Comparison of ENCODE assay signal across 24 cellular contexts in the genomic region with DNA sequence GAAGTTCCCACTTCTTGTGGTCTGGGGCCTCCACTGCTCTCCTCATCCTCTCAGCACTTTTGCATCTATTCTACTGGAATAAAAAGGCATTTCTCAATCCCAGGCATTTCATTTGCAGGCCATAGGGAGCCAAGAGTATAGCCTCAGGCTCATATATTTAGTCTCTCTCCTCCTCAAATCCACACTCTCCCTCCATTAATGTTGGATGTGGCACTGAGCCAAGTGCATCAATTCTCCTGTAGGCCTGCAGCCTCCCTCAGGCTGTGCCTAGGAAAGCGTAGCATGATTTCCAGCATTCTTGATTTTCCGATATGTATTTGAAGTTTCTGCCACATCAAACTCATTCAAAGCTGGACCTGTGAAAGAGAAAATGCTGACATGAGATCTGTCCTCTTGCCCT.
"Had no signal": no experiment of that assay in that cellular context is flagged by ENCODE, and none has a peak within 500 bp of the region (broad histone marks: within the 10 kb centered on the region; RNA-seq: fewer than 3 reads in every experiment).

No MANE protein-coding gene starts in this region.

- H3K4me1 Mint-ChIP-seq: activated naive CD8-positive, alpha-beta T cell treated with anti-CD3 and anti-CD28 coated beads for 36 hours; immature natural killer cell; naive thymus-derived CD8-positive, alpha-beta T cell; neural progenitor cell had no signal

- H3K9me3 Mint-ChIP-seq: activated naive CD8-positive, alpha-beta T cell treated with anti-CD3 and anti-CD28 coated beads for 36 hours; activated T-cell treated with anti-CD3 and anti-CD28 coated beads, Interleukin-2, amount 50 U/mL, for 4 hours; type B pancreatic cell had no signal

- H3K79me2 ChIP-seq: hepatocyte had no signal

- H3K27me3 Mint-ChIP-seq: type B pancreatic cell had no signal

- H3K36me3 Mint-ChIP-seq: activated naive CD8-positive, alpha-beta T cell treated with anti-CD3 and anti-CD28 coated beads for 36 hours; immature natural killer cell; mesothelial cell of epicardium; naive thymus-derived CD8-positive, alpha-beta T cell; type B pancreatic cell had no signal

- DNase-seq: activated CD4-positive, CD25-positive, alpha-beta regulatory T cell treated with anti-CD3 and anti-CD28 coated beads, Interleukin-2, amount 50 U/mL, for 72 hours; activated CD8-positive, alpha-beta memory T cell treated with anti-CD3 and anti-CD28 coated beads, Interleukin-2, amount 50 U/mL, for 48 hours; activated naive CD4-positive, alpha-beta T cell treated with Interleukin-2 at 50 U/mL for 16 hours; activated naive CD8-positive, alpha-beta T cell treated with anti-CD3 and anti-CD28 coated beads for 36 hours; activated T-cell treated with anti-CD3 and anti-CD28 coated beads, Interleukin-2, amount 50 U/mL, for 4 hours; central memory CD4-positive, alpha-beta T cell; effector memory CD4-positive, alpha-beta T cell; glutamatergic neuron; immature natural killer cell; left lung; naive thymus-derived CD8-positive, alpha-beta T cell; posterior cingulate gyrus; sigmoid colon; stimulated activated CD4-positive, alpha-beta T cell treated with anti-CD3 and anti-CD28 coated beads, Interleukin-15, amount 100 ng/mL, for 24 hours; stimulated activated naive CD4-positive, alpha-beta T cell had no signal

- H3K27me3 ChIP-seq: hepatocyte, left lung, neural progenitor cell, sigmoid colon, vagina had no signal

- H2AFZ ChIP-seq: hepatocyte, neural progenitor cell had no signal

- H3K36me3 ChIP-seq: left lung, neural progenitor cell, sigmoid colon, thoracic aorta, vagina had no signal

- H3K4me3 ChIP-seq: hepatocyte, left lung, neural progenitor cell, sigmoid colon, smooth muscle cell, thoracic aorta, vagina had no signal

- H3K4me2 ChIP-seq: hepatocyte, neural progenitor cell, smooth muscle cell had no signal

- H3K4me3 Mint-ChIP-seq: activated naive CD8-positive, alpha-beta T cell treated with anti-CD3 and anti-CD28 coated beads for 36 hours; activated T-cell treated with anti-CD3 and anti-CD28 coated beads, Interleukin-2, amount 50 U/mL, for 4 hours; immature natural killer cell; mesothelial cell of epicardium; naive thymus-derived CD8-positive, alpha-beta T cell; neural progenitor cell; type B pancreatic cell had no signal

- ATAC-seq: activated T-cell treated with anti-CD3 and anti-CD28 coated beads, Interleukin-2, amount 50 U/mL, for 4 hours; esophagus mucosa; left lung; naive thymus-derived CD8-positive, alpha-beta T cell had no signal

- H3K9me3 ChIP-seq: left lung, sigmoid colon, thoracic aorta, vagina had no signal

- H3K27ac Mint-ChIP-seq: activated naive CD8-positive, alpha-beta T cell treated with anti-CD3 and anti-CD28 coated beads for 36 hours; immature natural killer cell; naive thymus-derived CD8-positive, alpha-beta T cell; neural progenitor cell; type B pancreatic cell had no signal

- H3K27ac ChIP-seq: hepatocyte, left lung, neural progenitor cell, sigmoid colon, thoracic aorta, vagina, VCaP had no signal

- H3K9ac ChIP-seq: neural progenitor cell had no signal

- H3K4me1 ChIP-seq: left lung, neural progenitor cell, sigmoid colon, vagina had no signal
